Comparison of ENCODE assay signal across 8 cellular contexts in genomic region chr2:190319557-190320498, GRCh38. TPM values are rescaled to one million over a fixed set of nuclear protein-coding genes. Genes with fewer than 3 reads are reported as not detected.
DNase-seq lines count a peak whose midpoint lies in the region; ATAC-seq and TF ChIP-seq lines count a peak whose summit lies in the region.

A gene with protein sequence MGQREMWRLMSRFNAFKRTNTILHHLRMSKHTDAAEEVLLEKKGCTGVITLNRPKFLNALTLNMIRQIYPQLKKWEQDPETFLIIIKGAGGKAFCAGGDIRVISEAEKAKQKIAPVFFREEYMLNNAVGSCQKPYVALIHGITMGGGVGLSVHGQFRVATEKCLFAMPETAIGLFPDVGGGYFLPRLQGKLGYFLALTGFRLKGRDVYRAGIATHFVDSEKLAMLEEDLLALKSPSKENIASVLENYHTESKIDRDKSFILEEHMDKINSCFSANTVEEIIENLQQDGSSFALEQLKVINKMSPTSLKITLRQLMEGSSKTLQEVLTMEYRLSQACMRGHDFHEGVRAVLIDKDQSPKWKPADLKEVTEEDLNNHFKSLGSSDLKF (minus strand): TSS chr2:190319826. CDS start chr2:190319750, 76 bp downstream.

- peaks cover 53% of the 10 kb centered on the region for H3K4me1 Mint-ChIP-seq in activated T-cell treated with anti-CD3 and anti-CD28 coated beads, Interleukin-2, amount 50 U/mL, for 4 hours (ENCODE audit: low read depth)

- no peaks in the 10 kb centered on the region for H3K27me3 ChIP-seq in esophagus (ENCODE audit: control insufficient read depth in 1 of 2, insufficient read depth in 2 of 2, low read length in 2 of 2)
- no peaks in the 10 kb centered on the region for H3K27me3 ChIP-seq in muscle layer of colon (ENCODE audit: control insufficient read depth in 1 of 2, insufficient read depth in 2 of 2, low read length in 2 of 2)

- no peak; the same call in 1 of the 2 replicates for TF ChIP-seq EP300 in Ishikawa (IDR thresholded peaks at IDR 0.05; ENCODE audit: borderline replicate concordance)

- peaks cover 5% of the 10 kb centered on the region for H3K36me3 Mint-ChIP-seq in activated T-cell treated with anti-CD3 and anti-CD28 coated beads, Interleukin-2, amount 50 U/mL, for 4 hours (ENCODE audit: insufficient read depth)

- no peaks in the 10 kb centered on the region for H3K9me3 ChIP-seq in esophagus (ENCODE audit: control insufficient read depth in 2 of 2, insufficient read depth in 1 of 2, low read depth in 1 of 2, low read length in 1 of 2)
- no peaks in the 10 kb centered on the region for H3K9me3 ChIP-seq in muscle layer of colon (ENCODE audit: low read length)

- 1% methylated on average over 41 to 49 of the region's 49 CpGs for WGBS in esophagus, 2 donors

- H3K27me3 Mint-ChIP-seq in activated T-cell treated with anti-CD3 and anti-CD28 coated beads, Interleukin-2, amount 50 U/mL, for 4 hours (ENCODE audit: low read depth) = no peaks in the 10 kb centered on the region

- H3K9ac ChIP-seq in muscle layer of colon (ENCODE audit: low read length) = peak within 1 kb of the TSS; percentile 18

- no peaks in the 10 kb centered on the region for H3K9me3 Mint-ChIP-seq in activated T-cell treated with anti-CD3 and anti-CD28 coated beads, Interleukin-2, amount 50 U/mL, for 4 hours

- H3K4me1 ChIP-seq in esophagus (ENCODE audit: control insufficient read depth in 2 of 2, insufficient read depth in 2 of 2, low read length in 1 of 2) = peaks cover 0 to 4% of the 10 kb centered on the region in 2 donors
- peaks cover 31% of the 10 kb centered on the region for H3K4me1 ChIP-seq in muscle layer of colon (ENCODE audit: insufficient read depth, low read length)

- H3K27ac ChIP-seq in esophagus (ENCODE audit: low read depth in 2 of 2, low read length in 1 of 2) = peak within 1 kb of the TSS; percentile 89 to 90
- peak within 1 kb of the TSS; percentile 79 for H3K27ac ChIP-seq in muscle layer of colon (ENCODE audit: low read depth, low read length)

- peak within 1 kb of the TSS; percentile 70 to 73 for H3K4me3 ChIP-seq in esophagus (ENCODE audit: low read depth in 1 of 2, low read length in 2 of 2)
- peak within 1 kb of the TSS; percentile 85 to 91 for H3K4me3 ChIP-seq in muscle layer of colon (ENCODE audit: low read depth in 1 of 2, low read length in 2 of 2)

- DNase-seq in DMS153 treated with DMSO at 0.1 percent for 48 hours (lab: John Stamatoyannopoulos, UW; ENCODE audit: unreplicated experiment) = peak; percentile 95
- peak; percentile 80 for DNase-seq in activated T-cell treated with anti-CD3 and anti-CD28 coated beads, Interleukin-2, amount 50 U/mL, for 4 hours
- DNase-seq in stimulated activated CD8-positive, alpha-beta memory T cell treated with anti-CD3 and anti-CD28 coated beads, Interleukin-7, amount 100 ng/mL, for 4 hours (ENCODE audit: low read depth in 2 of 2) = peak; percentile 72 to 85

- H3K36me3 ChIP-seq in esophagus (ENCODE audit: control insufficient read depth in 2 of 2, insufficient read depth in 2 of 2, low read length in 1 of 2) = no peaks in the 10 kb centered on the region
- H3K36me3 ChIP-seq in muscle layer of colon (ENCODE audit: insufficient read depth, low read length) = no peaks in the 10 kb centered on the region

- TF ChIP-seq RAD21 in Ishikawa (IDR thresholded peaks at IDR 0.05; ENCODE audit: low read depth) = peak; percentile 27; the same call in 1 of the 2 replicates

- ATAC-seq in GM21529 (IDR thresholded peaks at IDR 0.05; ENCODE audit: unreplicated experiment) = peak; percentile 95
- peak; percentile 92 to 93 for ATAC-seq in activated T-cell treated with anti-CD3 and anti-CD28 coated beads, Interleukin-2, amount 50 U/mL, for 4 hours

- H3K4me3 Mint-ChIP-seq in activated T-cell treated with anti-CD3 and anti-CD28 coated beads, Interleukin-2, amount 50 U/mL, for 4 hours = peak within 1 kb of the TSS; percentile 98

TF ChIP-seq in Ishikawa, 13 proteins besides CTCF, POLR2A, EP300 and RAD21 (continues in another document):
- TF ChIP-seq ZBTB7A (IDR thresholded peaks at IDR 0.05; ENCODE audit: low read depth) = peak; percentile 56; the same call in 1 of the 2 replicates
- 0 out of 2 replicates have a peak, but pooled peaks have one; percentile 57 for TF ChIP-seq YY1 (IDR thresholded peaks at IDR 0.05; ENCODE audit: low read depth)
- TF ChIP-seq, protein P1, sequence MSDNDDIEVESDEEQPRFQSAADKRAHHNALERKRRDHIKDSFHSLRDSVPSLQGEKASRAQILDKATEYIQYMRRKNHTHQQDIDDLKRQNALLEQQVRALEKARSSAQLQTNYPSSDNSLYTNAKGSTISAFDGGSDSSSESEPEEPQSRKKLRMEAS (IDR thresholded peaks at IDR 0.05) = peak; percentile 67
- TF ChIP-seq FOXM1 (IDR thresholded peaks at IDR 0.05; ENCODE audit: borderline replicate concordance, low read depth) = no peak
- TF ChIP-seq CEBPB (IDR thresholded peaks at IDR 0.05) = no peak
- TF ChIP-seq TCF12 (IDR thresholded peaks at IDR 0.05; ENCODE audit: low read depth) = peak; percentile 68
- TF ChIP-seq TAF1 (IDR thresholded peaks at IDR 0.05; ENCODE audit: low read depth) = peak; percentile 71; the same call in 1 of the 2 replicates
- TF ChIP-seq CREB1 (IDR thresholded peaks at IDR 0.05; ENCODE audit: low read depth) = peak; percentile 81
- no peak for TF ChIP-seq REST (IDR thresholded peaks at IDR 0.05; ENCODE audit: low read depth)

TF ChIP-seq in PFSK-1, 5 proteins besides CTCF, POLR2A, EP300 and RAD21:
- TF ChIP-seq FOXP2 (optimal IDR thresholded peaks at IDR 0.05; ENCODE audit: borderline replicate concordance, extremely low read depth, extremely low read length, insufficient read depth) (peak; percentile 74), SIN3A (IDR thresholded peaks at IDR 0.05; ENCODE audit: borderline replicate concordance, insufficient read depth, low read length) (no peak), TAF1 (IDR thresholded peaks at IDR 0.05; ENCODE audit: borderline replicate concordance, insufficient read depth, low read length) (peak; percentile 34; the same call in 1 of the 2 replicates), POLR2AphosphoS5 (IDR thresholded peaks at IDR 0.05; ENCODE audit: low read depth, low read length) (peak; percentile 93), REST (IDR thresholded peaks at IDR 0.05; ENCODE audit: insufficient read depth in 1 of 2, low read depth in 2 of 2, low read length in 2 of 2) (0 out of 4 replicates have a peak, but pooled peaks of 1 of the 2 experiments have one; percentile 22)

RNA-seq across cellular contexts. Expression of the gene that starts here (rescaled TPM):
- 7.8 TPM for polyA plus RNA-seq in PFSK-1 (2012; ENCODE audit: insufficient read length, low read depth)
- total RNA-seq in activated T-cell treated with anti-CD3 and anti-CD28 coated beads, Interleukin-2, amount 50 U/mL, for 4 hours = 10 to 100 TPM; 17.6 to 28.2 (median 23.1) TPM
- polyA plus RNA-seq in esophagus = 10 to 100 TPM; 17.5 to 32.4 TPM

Comparison
In these comparisons a context has a peak if more than half of its experiments do, and no peak if none do; other contexts are left out.
1. Peak in every context shown above with its lines: DNase-seq, ATAC-seq, H3K4me3 ChIP-seq and H3K27ac ChIP-seq.